ENCODE assay signal across 1 cellular context in the genomic region with DNA sequence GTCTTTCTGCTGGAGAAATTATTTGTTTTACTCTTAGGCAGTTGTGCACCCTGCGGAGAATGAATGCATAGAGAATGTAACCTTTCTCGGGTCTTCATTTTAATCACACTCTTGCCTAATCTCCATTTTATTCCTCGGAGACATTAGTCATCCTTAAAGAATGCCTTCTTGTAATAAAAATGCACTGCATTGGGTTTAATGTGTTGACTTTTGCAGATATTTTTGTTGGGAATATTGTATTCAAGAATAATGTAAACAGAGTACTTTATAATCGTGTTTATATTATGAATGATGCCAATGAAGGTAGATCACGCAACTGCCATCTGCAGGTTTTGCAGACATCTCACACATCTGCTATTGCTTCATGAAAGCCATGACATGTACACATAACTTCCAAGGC.
TF ChIP-seq lines count a peak whose summit lies in the region.

No MANE protein-coding gene starts in this region.

TF ChIP-seq in HEK293, 187 proteins besides CTCF, POLR2A, EP300 and RAD21 (continued from another document and continues in another):
- TF ChIP-seq WT1 (tag by site-specific recombination; IDR thresholded peaks at IDR 0.05) (peak; percentile 15; the same call in 1 of the 2 replicates), ZNF660 (tag by site-specific recombination; IDR thresholded peaks at IDR 0.05) (no peak), ZNF157 (tag by site-specific recombination; IDR thresholded peaks at IDR 0.05) (no peak), OVOL3 (tag by site-specific recombination; IDR thresholded peaks at IDR 0.05) (no peak), ZEB2 (tag by site-specific recombination; IDR thresholded peaks at IDR 0.05) (no peak), ZNF558 (tag by site-specific recombination; IDR thresholded peaks at IDR 0.05) (peak; percentile 73), ZFP37 (tag by site-specific recombination; IDR thresholded peaks at IDR 0.05) (no peak), FEZF1 (tag by site-specific recombination; IDR thresholded peaks at IDR 0.05) (peak; percentile 61; the same call in 1 of the 2 replicates), ZFHX2 (tag by site-specific recombination; conservative IDR thresholded peaks at IDR 0.05) (no peak), GLI2 (tag by site-specific recombination; IDR thresholded peaks at IDR 0.05; ENCODE audit: borderline replicate concordance, low read depth) (no peak; the same call in 1 of the 2 replicates), ZIC2 (tag by site-specific recombination; IDR thresholded peaks at IDR 0.05) (no peak), ZNF549 (tag by site-specific recombination; IDR thresholded peaks at IDR 0.05) (no peak), ZNF624 (tag by site-specific recombination; IDR thresholded peaks at IDR 0.05) (no peak), ZNF600 (tag by site-specific recombination; IDR thresholded peaks at IDR 0.05) (no peak), ZNF521 (tag by site-specific recombination; IDR thresholded peaks at IDR 0.05) (no peak), ZNF221 (tag by site-specific recombination; IDR thresholded peaks at IDR 0.05; ENCODE audit: borderline replicate concordance) (no peak), ZNF274 (IDR thresholded peaks at IDR 0.05; ENCODE audit: low read length) (no peak), ZNF274 (tag by site-specific recombination; IDR thresholded peaks at IDR 0.05; ENCODE audit: borderline replicate concordance) (no peak), IKZF3 (tag by site-specific recombination; IDR thresholded peaks at IDR 0.05) (peak; percentile 87), ZNF560 (tag by site-specific recombination; IDR thresholded peaks at IDR 0.05; ENCODE audit: borderline replicate concordance) (no peak), ZNF19 (tag by site-specific recombination; IDR thresholded peaks at IDR 0.05; ENCODE audit: low read depth) (no peak), ZNF501 (tag by site-specific recombination; IDR thresholded peaks at IDR 0.05) (no peak), SP3 (tag by site-specific recombination; IDR thresholded peaks at IDR 0.05) (no peak), ZNF776 (tag by site-specific recombination; IDR thresholded peaks at IDR 0.05; ENCODE audit: borderline replicate concordance) (no peak)
- TF ChIP-seq, protein P1, sequence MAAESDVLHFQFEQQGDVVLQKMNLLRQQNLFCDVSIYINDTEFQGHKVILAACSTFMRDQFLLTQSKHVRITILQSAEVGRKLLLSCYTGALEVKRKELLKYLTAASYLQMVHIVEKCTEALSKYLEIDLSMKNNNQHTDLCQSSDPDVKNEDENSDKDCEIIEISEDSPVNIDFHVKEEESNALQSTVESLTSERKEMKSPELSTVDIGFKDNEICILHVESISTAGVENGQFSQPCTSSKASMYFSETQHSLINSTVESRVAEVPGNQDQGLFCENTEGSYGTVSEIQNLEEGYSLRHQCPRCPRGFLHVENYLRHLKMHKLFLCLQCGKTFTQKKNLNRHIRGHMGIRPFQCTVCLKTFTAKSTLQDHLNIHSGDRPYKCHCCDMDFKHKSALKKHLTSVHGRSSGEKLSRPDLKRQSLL (tag by site-specific recombination; IDR thresholded peaks at IDR 0.05), result no peak
- TF ChIP-seq, protein P2, sequence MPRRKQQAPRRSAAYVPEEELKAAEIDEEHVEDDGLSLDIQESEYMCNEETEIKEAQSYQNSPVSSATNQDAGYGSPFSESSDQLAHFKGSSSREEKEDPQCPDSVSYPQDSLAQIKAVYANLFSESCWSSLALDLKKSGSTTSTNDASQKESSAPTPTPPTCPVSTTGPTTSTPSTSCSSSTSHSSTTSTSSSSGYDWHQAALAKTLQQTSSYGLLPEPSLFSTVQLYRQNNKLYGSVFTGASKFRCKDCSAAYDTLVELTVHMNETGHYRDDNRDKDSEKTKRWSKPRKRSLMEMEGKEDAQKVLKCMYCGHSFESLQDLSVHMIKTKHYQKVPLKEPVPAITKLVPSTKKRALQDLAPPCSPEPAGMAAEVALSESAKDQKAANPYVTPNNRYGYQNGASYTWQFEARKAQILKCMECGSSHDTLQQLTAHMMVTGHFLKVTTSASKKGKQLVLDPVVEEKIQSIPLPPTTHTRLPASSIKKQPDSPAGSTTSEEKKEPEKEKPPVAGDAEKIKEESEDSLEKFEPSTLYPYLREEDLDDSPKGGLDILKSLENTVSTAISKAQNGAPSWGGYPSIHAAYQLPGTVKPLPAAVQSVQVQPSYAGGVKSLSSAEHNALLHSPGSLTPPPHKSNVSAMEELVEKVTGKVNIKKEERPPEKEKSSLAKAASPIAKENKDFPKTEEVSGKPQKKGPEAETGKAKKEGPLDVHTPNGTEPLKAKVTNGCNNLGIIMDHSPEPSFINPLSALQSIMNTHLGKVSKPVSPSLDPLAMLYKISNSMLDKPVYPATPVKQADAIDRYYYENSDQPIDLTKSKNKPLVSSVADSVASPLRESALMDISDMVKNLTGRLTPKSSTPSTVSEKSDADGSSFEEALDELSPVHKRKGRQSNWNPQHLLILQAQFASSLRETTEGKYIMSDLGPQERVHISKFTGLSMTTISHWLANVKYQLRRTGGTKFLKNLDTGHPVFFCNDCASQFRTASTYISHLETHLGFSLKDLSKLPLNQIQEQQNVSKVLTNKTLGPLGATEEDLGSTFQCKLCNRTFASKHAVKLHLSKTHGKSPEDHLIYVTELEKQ (tag by site-specific recombination; IDR thresholded peaks at IDR 0.05; ENCODE audit: borderline replicate concordance), result no peak
- TF ChIP-seq, protein P3, sequence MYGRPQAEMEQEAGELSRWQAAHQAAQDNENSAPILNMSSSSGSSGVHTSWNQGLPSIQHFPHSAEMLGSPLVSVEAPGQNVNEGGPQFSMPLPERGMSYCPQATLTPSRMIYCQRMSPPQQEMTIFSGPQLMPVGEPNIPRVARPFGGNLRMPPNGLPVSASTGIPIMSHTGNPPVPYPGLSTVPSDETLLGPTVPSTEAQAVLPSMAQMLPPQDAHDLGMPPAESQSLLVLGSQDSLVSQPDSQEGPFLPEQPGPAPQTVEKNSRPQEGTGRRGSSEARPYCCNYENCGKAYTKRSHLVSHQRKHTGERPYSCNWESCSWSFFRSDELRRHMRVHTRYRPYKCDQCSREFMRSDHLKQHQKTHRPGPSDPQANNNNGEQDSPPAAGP (tag by site-specific recombination; IDR thresholded peaks at IDR 0.05), result no peak
- TF ChIP-seq, protein P4, sequence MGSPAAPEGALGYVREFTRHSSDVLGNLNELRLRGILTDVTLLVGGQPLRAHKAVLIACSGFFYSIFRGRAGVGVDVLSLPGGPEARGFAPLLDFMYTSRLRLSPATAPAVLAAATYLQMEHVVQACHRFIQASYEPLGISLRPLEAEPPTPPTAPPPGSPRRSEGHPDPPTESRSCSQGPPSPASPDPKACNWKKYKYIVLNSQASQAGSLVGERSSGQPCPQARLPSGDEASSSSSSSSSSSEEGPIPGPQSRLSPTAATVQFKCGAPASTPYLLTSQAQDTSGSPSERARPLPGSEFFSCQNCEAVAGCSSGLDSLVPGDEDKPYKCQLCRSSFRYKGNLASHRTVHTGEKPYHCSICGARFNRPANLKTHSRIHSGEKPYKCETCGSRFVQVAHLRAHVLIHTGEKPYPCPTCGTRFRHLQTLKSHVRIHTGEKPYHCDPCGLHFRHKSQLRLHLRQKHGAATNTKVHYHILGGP (tag by site-specific recombination; IDR thresholded peaks at IDR 0.05), result 0 out of 2 replicates have a peak, but pooled peaks have one; percentile 30
- TF ChIP-seq, protein P5, sequence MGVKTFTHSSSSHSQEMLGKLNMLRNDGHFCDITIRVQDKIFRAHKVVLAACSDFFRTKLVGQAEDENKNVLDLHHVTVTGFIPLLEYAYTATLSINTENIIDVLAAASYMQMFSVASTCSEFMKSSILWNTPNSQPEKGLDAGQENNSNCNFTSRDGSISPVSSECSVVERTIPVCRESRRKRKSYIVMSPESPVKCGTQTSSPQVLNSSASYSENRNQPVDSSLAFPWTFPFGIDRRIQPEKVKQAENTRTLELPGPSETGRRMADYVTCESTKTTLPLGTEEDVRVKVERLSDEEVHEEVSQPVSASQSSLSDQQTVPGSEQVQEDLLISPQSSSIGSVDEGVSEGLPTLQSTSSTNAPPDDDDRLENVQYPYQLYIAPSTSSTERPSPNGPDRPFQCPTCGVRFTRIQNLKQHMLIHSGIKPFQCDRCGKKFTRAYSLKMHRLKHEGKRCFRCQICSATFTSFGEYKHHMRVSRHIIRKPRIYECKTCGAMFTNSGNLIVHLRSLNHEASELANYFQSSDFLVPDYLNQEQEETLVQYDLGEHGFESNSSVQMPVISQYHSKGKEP (tag by site-specific recombination; IDR thresholded peaks at IDR 0.05), result no peak
- TF ChIP-seq, protein P6, sequence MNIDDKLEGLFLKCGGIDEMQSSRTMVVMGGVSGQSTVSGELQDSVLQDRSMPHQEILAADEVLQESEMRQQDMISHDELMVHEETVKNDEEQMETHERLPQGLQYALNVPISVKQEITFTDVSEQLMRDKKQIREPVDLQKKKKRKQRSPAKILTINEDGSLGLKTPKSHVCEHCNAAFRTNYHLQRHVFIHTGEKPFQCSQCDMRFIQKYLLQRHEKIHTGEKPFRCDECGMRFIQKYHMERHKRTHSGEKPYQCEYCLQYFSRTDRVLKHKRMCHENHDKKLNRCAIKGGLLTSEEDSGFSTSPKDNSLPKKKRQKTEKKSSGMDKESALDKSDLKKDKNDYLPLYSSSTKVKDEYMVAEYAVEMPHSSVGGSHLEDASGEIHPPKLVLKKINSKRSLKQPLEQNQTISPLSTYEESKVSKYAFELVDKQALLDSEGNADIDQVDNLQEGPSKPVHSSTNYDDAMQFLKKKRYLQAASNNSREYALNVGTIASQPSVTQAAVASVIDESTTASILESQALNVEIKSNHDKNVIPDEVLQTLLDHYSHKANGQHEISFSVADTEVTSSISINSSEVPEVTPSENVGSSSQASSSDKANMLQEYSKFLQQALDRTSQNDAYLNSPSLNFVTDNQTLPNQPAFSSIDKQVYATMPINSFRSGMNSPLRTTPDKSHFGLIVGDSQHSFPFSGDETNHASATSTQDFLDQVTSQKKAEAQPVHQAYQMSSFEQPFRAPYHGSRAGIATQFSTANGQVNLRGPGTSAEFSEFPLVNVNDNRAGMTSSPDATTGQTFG (tag by site-specific recombination; IDR thresholded peaks at IDR 0.05; ENCODE audit: borderline replicate concordance), result no peak
- TF ChIP-seq, protein P7, sequence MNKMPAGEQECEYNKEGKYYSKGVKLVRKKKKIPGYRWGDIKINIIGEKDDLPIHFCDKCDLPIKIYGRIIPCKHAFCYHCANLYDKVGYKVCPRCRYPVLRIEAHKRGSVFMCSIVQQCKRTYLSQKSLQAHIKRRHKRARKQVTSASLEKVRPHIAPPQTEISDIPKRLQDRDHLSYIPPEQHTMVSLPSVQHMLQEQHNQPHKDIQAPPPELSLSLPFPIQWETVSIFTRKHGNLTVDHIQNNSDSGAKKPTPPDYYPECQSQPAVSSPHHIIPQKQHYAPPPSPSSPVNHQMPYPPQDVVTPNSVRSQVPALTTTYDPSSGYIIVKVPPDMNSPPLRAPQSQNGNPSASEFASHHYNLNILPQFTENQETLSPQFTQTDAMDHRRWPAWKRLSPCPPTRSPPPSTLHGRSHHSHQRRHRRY (tag by site-specific recombination; IDR thresholded peaks at IDR 0.05), result no peak
- TF ChIP-seq, protein P8, sequence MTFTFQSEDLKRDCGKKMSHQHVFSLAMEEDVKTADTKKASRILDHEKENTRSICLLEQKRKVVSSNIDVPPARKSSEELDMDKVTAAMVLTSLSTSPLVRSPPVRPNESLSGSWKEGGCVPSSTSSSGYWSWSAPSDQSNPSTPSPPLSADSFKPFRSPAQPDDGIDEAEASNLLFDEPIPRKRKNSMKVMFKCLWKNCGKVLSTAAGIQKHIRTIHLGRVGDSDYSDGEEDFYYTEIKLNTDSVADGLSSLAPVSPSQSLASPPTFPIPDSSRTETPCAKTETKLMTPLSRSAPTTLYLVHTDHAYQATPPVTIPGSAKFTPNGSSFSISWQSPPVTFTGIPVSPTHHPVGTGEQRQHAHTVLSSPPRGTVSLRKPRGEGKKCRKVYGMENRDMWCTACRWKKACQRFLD (tag by site-specific recombination; IDR thresholded peaks at IDR 0.05), result no peak
- TF ChIP-seq, protein P9, sequence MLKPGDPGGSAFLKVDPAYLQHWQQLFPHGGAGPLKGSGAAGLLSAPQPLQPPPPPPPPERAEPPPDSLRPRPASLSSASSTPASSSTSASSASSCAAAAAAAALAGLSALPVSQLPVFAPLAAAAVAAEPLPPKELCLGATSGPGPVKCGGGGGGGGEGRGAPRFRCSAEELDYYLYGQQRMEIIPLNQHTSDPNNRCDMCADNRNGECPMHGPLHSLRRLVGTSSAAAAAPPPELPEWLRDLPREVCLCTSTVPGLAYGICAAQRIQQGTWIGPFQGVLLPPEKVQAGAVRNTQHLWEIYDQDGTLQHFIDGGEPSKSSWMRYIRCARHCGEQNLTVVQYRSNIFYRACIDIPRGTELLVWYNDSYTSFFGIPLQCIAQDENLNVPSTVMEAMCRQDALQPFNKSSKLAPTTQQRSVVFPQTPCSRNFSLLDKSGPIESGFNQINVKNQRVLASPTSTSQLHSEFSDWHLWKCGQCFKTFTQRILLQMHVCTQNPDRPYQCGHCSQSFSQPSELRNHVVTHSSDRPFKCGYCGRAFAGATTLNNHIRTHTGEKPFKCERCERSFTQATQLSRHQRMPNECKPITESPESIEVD (tag by site-specific recombination; IDR thresholded peaks at IDR 0.05), result peak; percentile 78
- TF ChIP-seq, protein P10, sequence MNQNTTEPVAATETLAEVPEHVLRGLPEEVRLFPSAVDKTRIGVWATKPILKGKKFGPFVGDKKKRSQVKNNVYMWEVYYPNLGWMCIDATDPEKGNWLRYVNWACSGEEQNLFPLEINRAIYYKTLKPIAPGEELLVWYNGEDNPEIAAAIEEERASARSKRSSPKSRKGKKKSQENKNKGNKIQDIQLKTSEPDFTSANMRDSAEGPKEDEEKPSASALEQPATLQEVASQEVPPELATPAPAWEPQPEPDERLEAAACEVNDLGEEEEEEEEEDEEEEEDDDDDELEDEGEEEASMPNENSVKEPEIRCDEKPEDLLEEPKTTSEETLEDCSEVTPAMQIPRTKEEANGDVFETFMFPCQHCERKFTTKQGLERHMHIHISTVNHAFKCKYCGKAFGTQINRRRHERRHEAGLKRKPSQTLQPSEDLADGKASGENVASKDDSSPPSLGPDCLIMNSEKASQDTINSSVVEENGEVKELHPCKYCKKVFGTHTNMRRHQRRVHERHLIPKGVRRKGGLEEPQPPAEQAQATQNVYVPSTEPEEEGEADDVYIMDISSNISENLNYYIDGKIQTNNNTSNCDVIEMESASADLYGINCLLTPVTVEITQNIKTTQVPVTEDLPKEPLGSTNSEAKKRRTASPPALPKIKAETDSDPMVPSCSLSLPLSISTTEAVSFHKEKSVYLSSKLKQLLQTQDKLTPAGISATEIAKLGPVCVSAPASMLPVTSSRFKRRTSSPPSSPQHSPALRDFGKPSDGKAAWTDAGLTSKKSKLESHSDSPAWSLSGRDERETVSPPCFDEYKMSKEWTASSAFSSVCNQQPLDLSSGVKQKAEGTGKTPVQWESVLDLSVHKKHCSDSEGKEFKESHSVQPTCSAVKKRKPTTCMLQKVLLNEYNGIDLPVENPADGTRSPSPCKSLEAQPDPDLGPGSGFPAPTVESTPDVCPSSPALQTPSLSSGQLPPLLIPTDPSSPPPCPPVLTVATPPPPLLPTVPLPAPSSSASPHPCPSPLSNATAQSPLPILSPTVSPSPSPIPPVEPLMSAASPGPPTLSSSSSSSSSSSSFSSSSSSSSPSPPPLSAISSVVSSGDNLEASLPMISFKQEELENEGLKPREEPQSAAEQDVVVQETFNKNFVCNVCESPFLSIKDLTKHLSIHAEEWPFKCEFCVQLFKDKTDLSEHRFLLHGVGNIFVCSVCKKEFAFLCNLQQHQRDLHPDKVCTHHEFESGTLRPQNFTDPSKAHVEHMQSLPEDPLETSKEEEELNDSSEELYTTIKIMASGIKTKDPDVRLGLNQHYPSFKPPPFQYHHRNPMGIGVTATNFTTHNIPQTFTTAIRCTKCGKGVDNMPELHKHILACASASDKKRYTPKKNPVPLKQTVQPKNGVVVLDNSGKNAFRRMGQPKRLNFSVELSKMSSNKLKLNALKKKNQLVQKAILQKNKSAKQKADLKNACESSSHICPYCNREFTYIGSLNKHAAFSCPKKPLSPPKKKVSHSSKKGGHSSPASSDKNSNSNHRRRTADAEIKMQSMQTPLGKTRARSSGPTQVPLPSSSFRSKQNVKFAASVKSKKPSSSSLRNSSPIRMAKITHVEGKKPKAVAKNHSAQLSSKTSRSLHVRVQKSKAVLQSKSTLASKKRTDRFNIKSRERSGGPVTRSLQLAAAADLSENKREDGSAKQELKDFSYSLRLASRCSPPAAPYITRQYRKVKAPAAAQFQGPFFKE (tag by site-specific recombination; IDR thresholded peaks at IDR 0.05; ENCODE audit: borderline replicate concordance), result no peak
